ENCODE assay signal across 27 cellular contexts in genomic region chr6:70325009-70325408, GRCh38. TPM values are rescaled to one million over a fixed set of nuclear protein-coding genes. Genes with fewer than 3 reads are reported as not detected.
"Had no signal": no experiment of that assay in that cellular context is flagged by ENCODE, and none has a peak within 500 bp of the region (broad histone marks: within the 10 kb centered on the region; RNA-seq: fewer than 3 reads in every experiment).

No MANE protein-coding gene starts in this region.

- H3K4me1 ChIP-seq: Peyer's patch had no signal

- H3K4me3 ChIP-seq: PC-9, Peyer's patch, SJCRH30 had no signal

- DNase-seq: Kasumi-1; KG1; NCI-H1092; NCI-H1105 treated with DMSO at 0.1 percent for 48 hours; NCI-H1417 treated with DMSO at 0.1 percent for 48 hours; NCI-H146; NCI-H1694 treated with DMSO at 0.1 percent for 48 hours; NCI-H1930; NCI-H2081 treated with DMSO at 0.1 percent for 48 hours; NCI-H2171; NCI-H226; NCI-H446; NCI-H510A; NCI-H524 treated with DMSO at 0.1 percent for 48 hours; NCI-H69; NCI-H774; NK-92 treated with Interleukin-12 subunit alpha and Interleukin-12 subunit beta, amount 100 ng/mL, for 24 hours; PC-9; Peyer's patch; SHP77 treated with DMSO at 0.1 percent for 48 hours; SJCRH30; T-helper 1 cell had no signal

- H3K36me3 ChIP-seq: Peyer's patch, SJCRH30 had no signal

- H3K27me3 ChIP-seq: Peyer's patch, SJCRH30 had no signal

- H3K27ac ChIP-seq: PC-9, Peyer's patch, SJCRH30 had no signal

- H3K4me2 ChIP-seq: PC-9 had no signal

- ATAC-seq: Right ventricle myocardium inferior, SK-N-SH treated with all-trans-retinoic acid at 6 μM for 48 hours had no signal

- H3K9me3 ChIP-seq: Peyer's patch had no signal

- H2AFZ ChIP-seq: PC-9 had no signal

RNA-seq across cellular contexts. Expression of gene COL9A1, which starts 22.1 kb away (rescaled TPM):
- total RNA-seq: HT-29, MCF 10A, PC-9, Peyer's patch, RPMI7951 had no signal
